24 cellular contexts compared by ENCODE assay signal in genomic region chr13:61146158-61146557, GRCh38.
"Had no signal": no experiment of that assay in that cellular context is flagged by ENCODE, and none has a peak within 500 bp of the region (broad histone marks: within the 10 kb centered on the region; RNA-seq: fewer than 3 reads in every experiment).

No MANE protein-coding gene starts in this region.

- H3K9me3 Mint-ChIP-seq: nephron had no signal

- H3K27me3 Mint-ChIP-seq: effector memory CD8-positive, alpha-beta T cell; naive thymus-derived CD4-positive, alpha-beta T cell; stimulated activated memory B cell treated with anti-CD40 and anti-IgM and Interleukin-4, amounts not matched to agents 10 μg/mL and 1 μg/mL and 100 μg/mL, for 72 hours had no signal

- H3K36me3 ChIP-seq: gastrocnemius medialis, neural progenitor cell, ovary, sigmoid colon, tibial artery, upper lobe of right lung, vagina had no signal

- H3K27ac ChIP-seq: gastrocnemius medialis, neural progenitor cell, ovary, psoas muscle, sigmoid colon, testis, tibial artery, upper lobe of right lung, vagina had no signal

- H3K27ac Mint-ChIP-seq: effector memory CD8-positive, alpha-beta T cell; naive thymus-derived CD4-positive, alpha-beta T cell; nephron; neural progenitor cell; stimulated activated memory B cell treated with anti-CD40 and anti-IgM and Interleukin-4, amounts not matched to agents 10 μg/mL and 1 μg/mL and 100 μg/mL, for 72 hours had no signal

- H3K4me2 ChIP-seq: neural progenitor cell had no signal

- H3K27me3 ChIP-seq: gastrocnemius medialis, neural progenitor cell, ovary, sigmoid colon, testis, tibial artery, upper lobe of right lung, vagina had no signal

- H3K4me1 ChIP-seq: psoas muscle, sigmoid colon, testis, upper lobe of right lung, vagina had no signal

- H3K9me3 ChIP-seq: gastrocnemius medialis, ovary, psoas muscle, testis, tibial artery, upper lobe of right lung, vagina had no signal

- H3K4me3 Mint-ChIP-seq: effector memory CD8-positive, alpha-beta T cell; naive thymus-derived CD4-positive, alpha-beta T cell; nephron; neural progenitor cell; stimulated activated memory B cell treated with anti-CD40 and anti-IgM and Interleukin-4, amounts not matched to agents 10 μg/mL and 1 μg/mL and 100 μg/mL, for 72 hours had no signal

- H3K4me1 Mint-ChIP-seq: naive thymus-derived CD4-positive, alpha-beta T cell; stimulated activated memory B cell treated with anti-CD40 and anti-IgM and Interleukin-4, amounts not matched to agents 10 μg/mL and 1 μg/mL and 100 μg/mL, for 72 hours had no signal

- H3K36me3 Mint-ChIP-seq: neural progenitor cell; stimulated activated memory B cell treated with anti-CD40 and anti-IgM and Interleukin-4, amounts not matched to agents 10 μg/mL and 1 μg/mL and 100 μg/mL, for 72 hours had no signal

- DNase-seq: cerebellar nuclear complex; cortex of kidney; effector memory CD8-positive, alpha-beta T cell; foreskin fibroblast; gastrocnemius medialis; head of caudate nucleus; mesendoderm; midbrain; naive thymus-derived CD4-positive, alpha-beta T cell; occipital lobe; ovary; psoas muscle; sigmoid colon; stimulated activated CD4-positive, alpha-beta T cell treated with anti-CD3 and anti-CD28 coated beads, Interleukin-2, amount 100 ng/mL, for 24 hours; stimulated activated CD4-positive, alpha-beta T cell treated with anti-CD3 and anti-CD28 coated beads, Interleukin-4, amount 100 ng/mL, for 24 hours; stimulated activated naive CD8-positive, alpha-beta T cell treated with anti-CD3 and anti-CD28 coated beads, Interleukin-15, Interleukin-2, amounts not matched to agents 100 U/mL and 50 U/mL, for 24 hours; substantia nigra; testis; tibial artery; upper lobe of right lung had no signal

- H3K9ac ChIP-seq: neural progenitor cell had no signal

- H3K4me3 ChIP-seq: gastrocnemius medialis, neural progenitor cell, ovary, psoas muscle, sigmoid colon, testis, tibial artery, upper lobe of right lung, vagina had no signal

- ATAC-seq: effector memory CD8-positive, alpha-beta T cell; gastrocnemius medialis; naive thymus-derived CD4-positive, alpha-beta T cell; stimulated activated memory B cell treated with anti-CD40 and anti-IgM and Interleukin-4, amounts not matched to agents 10 μg/mL and 1 μg/mL and 100 μg/mL, for 72 hours; stimulated activated naive CD8-positive, alpha-beta T cell treated with anti-CD3 and anti-CD28 coated beads, Interleukin-15, Interleukin-2, amounts not matched to agents 100 U/mL and 50 U/mL, for 24 hours had no signal
